ENCODE assay signal across 1 cellular context in the genomic region with DNA sequence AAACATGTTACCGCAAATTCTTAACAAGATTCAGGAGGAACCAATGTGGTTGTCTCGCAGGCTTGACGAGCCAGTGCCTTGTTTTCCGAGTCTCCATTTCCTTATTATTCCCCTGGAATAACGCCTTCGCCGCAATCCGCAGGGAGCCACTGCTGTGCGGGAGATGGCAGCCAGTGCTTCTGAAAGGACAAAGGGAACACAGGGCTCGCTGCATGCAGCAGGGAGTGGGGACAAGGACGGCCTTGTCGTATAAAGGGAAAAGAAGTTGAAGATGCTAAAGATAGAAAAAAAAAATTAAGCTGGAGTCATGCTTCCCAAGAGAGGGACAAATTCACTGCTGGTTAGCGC.
TF ChIP-seq lines count a peak whose summit lies in the region.

No MANE protein-coding gene starts in this region.

TF ChIP-seq in GM23338, 12 proteins besides CTCF, POLR2A, EP300 and RAD21 (continued from another document):
- TF ChIP-seq, protein P1, sequence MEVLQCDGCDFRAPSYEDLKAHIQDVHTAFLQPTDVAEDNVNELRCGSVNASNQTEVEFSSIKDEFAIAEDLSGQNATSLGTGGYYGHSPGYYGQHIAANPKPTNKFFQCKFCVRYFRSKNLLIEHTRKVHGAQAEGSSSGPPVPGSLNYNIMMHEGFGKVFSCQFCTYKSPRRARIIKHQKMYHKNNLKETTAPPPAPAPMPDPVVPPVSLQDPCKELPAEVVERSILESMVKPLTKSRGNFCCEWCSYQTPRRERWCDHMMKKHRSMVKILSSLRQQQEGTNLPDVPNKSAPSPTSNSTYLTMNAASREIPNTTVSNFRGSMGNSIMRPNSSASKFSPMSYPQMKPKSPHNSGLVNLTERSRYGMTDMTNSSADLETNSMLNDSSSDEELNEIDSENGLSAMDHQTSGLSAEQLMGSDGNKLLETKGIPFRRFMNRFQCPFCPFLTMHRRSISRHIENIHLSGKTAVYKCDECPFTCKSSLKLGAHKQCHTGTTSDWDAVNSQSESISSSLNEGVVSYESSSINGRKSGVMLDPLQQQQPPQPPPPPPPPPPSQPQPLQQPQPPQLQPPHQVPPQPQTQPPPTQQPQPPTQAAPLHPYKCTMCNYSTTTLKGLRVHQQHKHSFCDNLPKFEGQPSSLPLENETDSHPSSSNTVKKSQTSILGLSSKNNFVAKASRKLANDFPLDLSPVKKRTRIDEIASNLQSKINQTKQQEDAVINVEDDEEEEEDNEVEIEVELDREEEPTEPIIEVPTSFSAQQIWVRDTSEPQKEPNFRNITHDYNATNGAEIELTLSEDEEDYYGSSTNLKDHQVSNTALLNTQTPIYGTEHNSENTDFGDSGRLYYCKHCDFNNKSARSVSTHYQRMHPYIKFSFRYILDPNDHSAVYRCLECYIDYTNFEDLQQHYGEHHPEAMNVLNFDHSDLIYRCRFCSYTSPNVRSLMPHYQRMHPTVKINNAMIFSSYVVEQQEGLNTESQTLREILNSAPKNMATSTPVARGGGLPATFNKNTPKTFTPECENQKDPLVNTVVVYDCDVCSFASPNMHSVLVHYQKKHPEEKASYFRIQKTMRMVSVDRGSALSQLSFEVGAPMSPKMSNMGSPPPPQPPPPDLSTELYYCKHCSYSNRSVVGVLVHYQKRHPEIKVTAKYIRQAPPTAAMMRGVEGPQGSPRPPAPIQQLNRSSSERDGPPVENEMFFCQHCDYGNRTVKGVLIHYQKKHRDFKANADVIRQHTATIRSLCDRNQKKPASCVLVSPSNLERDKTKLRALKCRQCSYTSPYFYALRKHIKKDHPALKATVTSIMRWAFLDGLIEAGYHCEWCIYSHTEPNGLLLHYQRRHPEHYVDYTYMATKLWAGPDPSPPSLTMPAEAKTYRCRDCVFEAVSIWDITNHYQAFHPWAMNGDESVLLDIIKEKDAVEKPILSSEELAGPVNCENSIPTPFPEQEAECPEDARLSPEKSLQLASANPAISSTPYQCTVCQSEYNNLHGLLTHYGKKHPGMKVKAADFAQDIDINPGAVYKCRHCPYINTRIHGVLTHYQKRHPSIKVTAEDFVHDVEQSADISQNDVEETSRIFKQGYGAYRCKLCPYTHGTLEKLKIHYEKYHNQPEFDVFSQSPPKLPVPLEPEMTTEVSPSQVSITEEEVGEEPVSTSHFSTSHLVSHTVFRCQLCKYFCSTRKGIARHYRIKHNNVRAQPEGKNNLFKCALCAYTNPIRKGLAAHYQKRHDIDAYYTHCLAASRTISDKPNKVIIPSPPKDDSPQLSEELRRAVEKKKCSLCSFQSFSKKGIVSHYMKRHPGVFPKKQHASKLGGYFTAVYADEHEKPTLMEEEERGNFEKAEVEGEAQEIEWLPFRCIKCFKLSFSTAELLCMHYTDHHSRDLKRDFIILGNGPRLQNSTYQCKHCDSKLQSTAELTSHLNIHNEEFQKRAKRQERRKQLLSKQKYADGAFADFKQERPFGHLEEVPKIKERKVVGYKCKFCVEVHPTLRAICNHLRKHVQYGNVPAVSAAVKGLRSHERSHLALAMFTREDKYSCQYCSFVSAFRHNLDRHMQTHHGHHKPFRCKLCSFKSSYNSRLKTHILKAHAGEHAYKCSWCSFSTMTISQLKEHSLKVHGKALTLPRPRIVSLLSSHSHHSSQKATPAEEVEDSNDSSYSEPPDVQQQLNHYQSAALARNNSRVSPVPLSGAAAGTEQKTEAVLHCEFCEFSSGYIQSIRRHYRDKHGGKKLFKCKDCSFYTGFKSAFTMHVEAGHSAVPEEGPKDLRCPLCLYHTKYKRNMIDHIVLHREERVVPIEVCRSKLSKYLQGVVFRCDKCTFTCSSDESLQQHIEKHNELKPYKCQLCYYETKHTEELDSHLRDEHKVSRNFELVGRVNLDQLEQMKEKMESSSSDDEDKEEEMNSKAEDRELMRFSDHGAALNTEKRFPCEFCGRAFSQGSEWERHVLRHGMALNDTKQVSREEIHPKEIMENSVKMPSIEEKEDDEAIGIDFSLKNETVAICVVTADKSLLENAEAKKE (CRISPR knock-in tag; IDR thresholded peaks at IDR 0.05) = no peak
- TF ChIP-seq, protein P2, sequence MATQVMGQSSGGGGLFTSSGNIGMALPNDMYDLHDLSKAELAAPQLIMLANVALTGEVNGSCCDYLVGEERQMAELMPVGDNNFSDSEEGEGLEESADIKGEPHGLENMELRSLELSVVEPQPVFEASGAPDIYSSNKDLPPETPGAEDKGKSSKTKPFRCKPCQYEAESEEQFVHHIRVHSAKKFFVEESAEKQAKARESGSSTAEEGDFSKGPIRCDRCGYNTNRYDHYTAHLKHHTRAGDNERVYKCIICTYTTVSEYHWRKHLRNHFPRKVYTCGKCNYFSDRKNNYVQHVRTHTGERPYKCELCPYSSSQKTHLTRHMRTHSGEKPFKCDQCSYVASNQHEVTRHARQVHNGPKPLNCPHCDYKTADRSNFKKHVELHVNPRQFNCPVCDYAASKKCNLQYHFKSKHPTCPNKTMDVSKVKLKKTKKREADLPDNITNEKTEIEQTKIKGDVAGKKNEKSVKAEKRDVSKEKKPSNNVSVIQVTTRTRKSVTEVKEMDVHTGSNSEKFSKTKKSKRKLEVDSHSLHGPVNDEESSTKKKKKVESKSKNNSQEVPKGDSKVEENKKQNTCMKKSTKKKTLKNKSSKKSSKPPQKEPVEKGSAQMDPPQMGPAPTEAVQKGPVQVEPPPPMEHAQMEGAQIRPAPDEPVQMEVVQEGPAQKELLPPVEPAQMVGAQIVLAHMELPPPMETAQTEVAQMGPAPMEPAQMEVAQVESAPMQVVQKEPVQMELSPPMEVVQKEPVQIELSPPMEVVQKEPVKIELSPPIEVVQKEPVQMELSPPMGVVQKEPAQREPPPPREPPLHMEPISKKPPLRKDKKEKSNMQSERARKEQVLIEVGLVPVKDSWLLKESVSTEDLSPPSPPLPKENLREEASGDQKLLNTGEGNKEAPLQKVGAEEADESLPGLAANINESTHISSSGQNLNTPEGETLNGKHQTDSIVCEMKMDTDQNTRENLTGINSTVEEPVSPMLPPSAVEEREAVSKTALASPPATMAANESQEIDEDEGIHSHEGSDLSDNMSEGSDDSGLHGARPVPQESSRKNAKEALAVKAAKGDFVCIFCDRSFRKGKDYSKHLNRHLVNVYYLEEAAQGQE (IDR thresholded peaks at IDR 0.05; ENCODE audit: unreplicated experiment) = no peak
